26 cellular contexts compared by ENCODE assay signal in genomic region chr11:134370526-134371435, GRCh38. TPM values are rescaled to one million over a fixed set of nuclear protein-coding genes. Genes with fewer than 3 reads are reported as not detected.
"Had no signal": no experiment of that assay in that cellular context is flagged by ENCODE, and none has a peak within 500 bp of the region (broad histone marks: within the 10 kb centered on the region; RNA-seq: fewer than 3 reads in every experiment).

No MANE protein-coding gene starts in this region.

- H3K4me3 ChIP-seq: dorsolateral prefrontal cortex, heart right ventricle, left ventricle myocardium inferior, lung, ovary, psoas muscle, right lobe of liver, thyroid gland, uterus had no signal

- H3K27me3 ChIP-seq: dorsolateral prefrontal cortex, neutrophil, ovary, right lobe of liver, thyroid gland, uterus had no signal

- H3K27ac Mint-ChIP-seq: nephron progenitor cell, type B pancreatic cell had no signal

- H3K4me1 ChIP-seq: heart right ventricle, left ventricle myocardium inferior, psoas muscle, right lobe of liver, uterus had no signal

- H3K4me1 Mint-ChIP-seq: stimulated activated naive B cell treated with anti-CD40 and anti-IgM and Interleukin-4, amounts not matched to agents 10 μg/mL and 1 μg/mL and 100 μg/mL, for 72 hours had no signal

- H3K9me3 Mint-ChIP-seq: nephron progenitor cell; stimulated activated naive B cell treated with anti-CD40 and anti-IgM and Interleukin-4, amounts not matched to agents 10 μg/mL and 1 μg/mL and 100 μg/mL, for 72 hours; type B pancreatic cell had no signal

- FAIRE-seq: frontal cortex had no signal

- H3K4me3 Mint-ChIP-seq: nephron progenitor cell; stimulated activated naive B cell treated with anti-CD40 and anti-IgM and Interleukin-4, amounts not matched to agents 10 μg/mL and 1 μg/mL and 100 μg/mL, for 72 hours; type B pancreatic cell had no signal

- DNase-seq: caudate nucleus; cortex of kidney; effector CD8-positive, alpha-beta T cell; heart right ventricle; islet precursor cell; left ventricle myocardium inferior; mesenchymal stem cell; midbrain; nephron progenitor cell; retina; stimulated activated CD4-positive, alpha-beta T cell treated with anti-CD3 and anti-CD28 coated beads, Interleukin-2, amount 100 ng/mL, for 24 hours; stimulated activated CD4-positive, alpha-beta T cell treated with anti-CD3 and anti-CD28 coated beads, Interleukin-4, amount 100 ng/mL, for 4 hours; stimulated activated naive B cell treated with anti-CD40 and anti-IgM and Interleukin-4, amounts not matched to agents 10 μg/mL and 1 μg/mL and 100 μg/mL, for 72 hours; thyroid gland; uterus had no signal

- H3K9me3 ChIP-seq: heart right ventricle, left ventricle myocardium inferior, neutrophil, ovary, psoas muscle, right lobe of liver, thyroid gland, uterus had no signal

- H3K36me3 ChIP-seq: heart right ventricle, left ventricle myocardium inferior, neutrophil, ovary, right lobe of liver, thyroid gland, uterus had no signal

- H3K36me3 Mint-ChIP-seq: type B pancreatic cell had no signal

- ATAC-seq: esophagus mucosa; heart right ventricle; psoas muscle; right lobe of liver; stimulated activated naive B cell treated with anti-CD40 and anti-IgM and Interleukin-4, amounts not matched to agents 10 μg/mL and 1 μg/mL and 100 μg/mL, for 72 hours had no signal

- H3K27ac ChIP-seq: heart right ventricle, left ventricle myocardium inferior, neutrophil, ovary, psoas muscle, right lobe of liver, thyroid gland, uterus had no signal

- H3K27me3 Mint-ChIP-seq: type B pancreatic cell had no signal

RNA-seq across cellular contexts. Expression of gene B3GAT1, which starts 41.3 kb away (rescaled TPM):
- total RNA-seq: glomerular endothelial cell had no signal
- polyA plus RNA-seq: fibroblast of lung had no signal
